ENCODE assay signal across 8 cellular contexts in the genomic region with DNA sequence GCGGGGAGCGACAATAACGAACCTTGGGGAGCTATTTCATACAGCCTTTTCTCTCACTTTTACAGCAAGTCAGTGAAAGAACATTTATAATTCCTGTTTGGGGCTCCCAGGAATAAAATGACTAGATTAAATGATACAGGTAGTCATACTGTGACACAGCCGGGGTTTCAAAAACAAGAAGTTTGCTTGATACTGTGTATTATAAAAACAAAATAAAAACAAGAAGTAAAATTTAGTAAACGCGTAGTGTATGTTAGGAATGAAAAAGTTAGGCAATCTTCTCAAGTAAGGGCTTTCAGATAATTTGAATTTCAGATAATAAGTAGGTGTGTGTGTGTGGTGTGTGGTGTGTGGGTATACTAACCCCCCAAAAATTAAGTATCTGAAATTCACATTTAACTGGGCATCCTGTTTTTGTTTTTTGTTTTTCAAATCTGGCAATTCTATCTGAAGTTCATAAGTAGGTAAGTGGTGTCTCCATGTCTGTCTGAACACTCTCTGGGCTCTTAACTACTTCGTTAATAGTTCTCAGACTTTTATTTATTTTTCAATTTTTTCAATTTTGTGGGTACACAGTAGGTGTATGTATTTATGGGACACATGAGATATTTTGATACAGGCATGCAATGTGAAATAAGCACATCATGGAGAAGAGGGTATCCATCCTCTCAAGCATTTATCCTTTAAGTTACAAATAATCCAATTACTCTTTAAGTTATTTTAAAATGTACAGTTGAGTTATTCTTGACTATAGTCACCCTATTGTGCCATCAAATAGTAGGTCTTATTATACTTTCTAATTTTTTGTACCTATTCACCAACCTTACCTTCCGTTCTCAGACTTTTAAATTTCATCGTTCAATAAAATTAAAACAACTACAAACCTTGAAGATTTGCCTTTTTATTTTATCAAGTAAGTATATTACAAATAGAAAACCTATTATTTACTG. TPM values are rescaled to one million over a fixed set of nuclear protein-coding genes. Genes with fewer than 3 reads are reported as not detected.
DNase-seq lines count a peak whose midpoint lies in the region; ATAC-seq, FAIRE-seq and TF ChIP-seq lines count a peak whose summit lies in the region.

No MANE protein-coding gene starts in this region.

- peaks cover 57% of the 10 kb centered on the region for H3K4me1 Mint-ChIP-seq in dendritic cell treated with granulocyte-macrophage colony-stimulating factor and Interleukin-4, amounts not matched to agents 40 ng/mL and 50 ng/mL, for 4 days (ENCODE audit: low read depth)
- peaks cover 39 to 44% of the 10 kb centered on the region in 2 donors for H3K4me1 Mint-ChIP-seq in natural killer cell treated with Interleukin-12 subunit alpha and Interleukin-12 subunit beta and Interleukin-15 and Interleukin-18, amount 100 ng/mL, for 72 hours (ENCODE audit: low read depth in 2 of 2)

- TF ChIP-seq CTCF in BJ (IDR thresholded peaks at IDR 0.05; ENCODE audit: insufficient read depth, low read depth, low read length) (no peak), LNCaP clone FGC (IDR thresholded peaks at IDR 0.05; ENCODE audit: control insufficient read depth, extremely low read depth, insufficient read depth) (no peak), D721Med (IDR thresholded peaks at IDR 0.05; ENCODE audit: insufficient read depth, missing control alignments) (no peak)

- intact Hi-C loops in dendritic cell treated with granulocyte-macrophage colony-stimulating factor and Interleukin-4, amounts not matched to agents 40 ng/mL and 50 ng/mL, for 4 days (cut with micrococcal nuclease): loop anchor here (1.0 to 5.0 kb wide), 3 partner anchors 24 to 205 kb away; partner anchors contain the start of gene CDK4

- ATAC-seq in natural killer cell treated with Interleukin-12 subunit alpha and Interleukin-12 subunit beta and Interleukin-15 and Interleukin-18, amount 100 ng/mL, for 72 hours: no peak
- ATAC-seq in HG03342 (IDR thresholded peaks at IDR 0.05; ENCODE audit: unreplicated experiment): no peak

- no peaks in the 10 kb centered on the region for H3K36me3 ChIP-seq in BJ (ENCODE audit: control insufficient read depth, insufficient read depth, low read length)

- peak overlapping the region; percentile 91 for H3K4me3 Mint-ChIP-seq in dendritic cell treated with granulocyte-macrophage colony-stimulating factor and Interleukin-4, amounts not matched to agents 40 ng/mL and 50 ng/mL, for 4 days
- H3K4me3 Mint-ChIP-seq in natural killer cell treated with Interleukin-12 subunit alpha and Interleukin-12 subunit beta and Interleukin-15 and Interleukin-18, amount 100 ng/mL, for 72 hours: peak overlapping the region; percentile 99

- POLR2A ChIA-PET in BJ (lab: Charles Lee): interaction anchor here (0.5 to 0.6 kb wide), 4 partner anchors 27 to 527 kb away, joined by 3 to 14 read pairs (median 6); partner anchors contain the start of gene DDIT3

- H3K36me3 Mint-ChIP-seq in dendritic cell treated with granulocyte-macrophage colony-stimulating factor and Interleukin-4, amounts not matched to agents 40 ng/mL and 50 ng/mL, for 4 days (ENCODE audit: low read depth): peaks cover 28% of the 10 kb centered on the region
- no peaks in the 10 kb centered on the region for H3K36me3 Mint-ChIP-seq in natural killer cell treated with Interleukin-12 subunit alpha and Interleukin-12 subunit beta and Interleukin-15 and Interleukin-18, amount 100 ng/mL, for 72 hours

- peaks cover 40% of the 10 kb centered on the region for H3K27me3 Mint-ChIP-seq in dendritic cell treated with granulocyte-macrophage colony-stimulating factor and Interleukin-4, amounts not matched to agents 40 ng/mL and 50 ng/mL, for 4 days
- H3K27me3 Mint-ChIP-seq in natural killer cell treated with Interleukin-12 subunit alpha and Interleukin-12 subunit beta and Interleukin-15 and Interleukin-18, amount 100 ng/mL, for 72 hours: peaks cover 0 to 11% of the 10 kb centered on the region in 2 donors

- H3K27me3 ChIP-seq in BJ (ENCODE audit: control insufficient read depth, insufficient read depth, low read length): peaks cover 6% of the 10 kb centered on the region

- no peak for DNase-seq in BJ (ENCODE audit: low read depth)
- no peak for DNase-seq in LNCaP clone FGC (ENCODE audit: low read depth)
- no peak for DNase-seq in natural killer cell treated with Interleukin-12 subunit alpha and Interleukin-12 subunit beta and Interleukin-15 and Interleukin-18, amount 100 ng/mL, for 72 hours (ENCODE audit: low spot score)
- no peak for DNase-seq in D721Med (ENCODE audit: insufficient read length, low spot score)
- no peak for DNase-seq in stimulated activated CD8-positive, alpha-beta memory T cell treated with anti-CD3 and anti-CD28 coated beads, Interleukin-4, amount 100 ng/mL, for 48 hours
- DNase-seq in mucosa of gallbladder (ENCODE audit: low spot score): no peak

- peak overlapping the region; percentile 100; the same call in 1 of the 2 replicates for H3K4me3 ChIP-seq in BJ (ENCODE audit: low read depth, low read length)
- H3K4me3 ChIP-seq in LNCaP clone FGC (ENCODE audit: low read depth, low read length): peak overlapping the region; percentile 81

- CTCF ChIA-PET in BJ (lab: Yijun Ruan, JAX): interaction anchor here (1.1 kb wide), 1 partner anchor 23 kb away, joined by 3 read pairs; no protein-coding TSS in a partner anchor

- peak overlapping the region; percentile 91 for H3K27ac Mint-ChIP-seq in dendritic cell treated with granulocyte-macrophage colony-stimulating factor and Interleukin-4, amounts not matched to agents 40 ng/mL and 50 ng/mL, for 4 days
- H3K27ac Mint-ChIP-seq in natural killer cell treated with Interleukin-12 subunit alpha and Interleukin-12 subunit beta and Interleukin-15 and Interleukin-18, amount 100 ng/mL, for 72 hours: peak overlapping the region; percentile 95 to 98

- FAIRE-seq in D721Med (lab: Jason Lieb, UNC): no peak

- no peaks in the 10 kb centered on the region for H3K9me3 Mint-ChIP-seq in dendritic cell treated with granulocyte-macrophage colony-stimulating factor and Interleukin-4, amounts not matched to agents 40 ng/mL and 50 ng/mL, for 4 days
- H3K9me3 Mint-ChIP-seq in natural killer cell treated with Interleukin-12 subunit alpha and Interleukin-12 subunit beta and Interleukin-15 and Interleukin-18, amount 100 ng/mL, for 72 hours: no peaks in the 10 kb centered on the region

RNA-seq across cellular contexts. Expression of gene DCTN2, which starts 0.6 kb away (rescaled TPM):
- 133 and 167 TPM in 2 replicates for polyA plus RNA-seq in BJ (2011; rRNA removed)
- polyA minus RNA-seq in BJ (2011; rRNA and poly(A)+ RNA removed): 108 and 168 TPM in 2 replicates
- 10 to 100 TPM; 94.2 to 98.7 TPM for total RNA-seq in natural killer cell treated with Interleukin-12 subunit alpha and Interleukin-12 subunit beta and Interleukin-15 and Interleukin-18, amount 100 ng/mL, for 72 hours
- 135 TPM for total RNA-seq in mucosa of gallbladder

RNA-seq across cellular contexts. Expression of gene KIF5A, which starts 2.2 kb away (rescaled TPM):
- polyA plus RNA-seq in BJ (2011; rRNA removed): 0.50 and 0.64 TPM in 2 replicates
- 0.31 and 0.57 TPM in 2 replicates for polyA minus RNA-seq in BJ (2011; rRNA and poly(A)+ RNA removed)
- total RNA-seq in natural killer cell treated with Interleukin-12 subunit alpha and Interleukin-12 subunit beta and Interleukin-15 and Interleukin-18, amount 100 ng/mL, for 72 hours: 1 to 10 TPM in 1 of 2 donors, under 1 TPM in 1; 0.29 to 2.0 TPM
- total RNA-seq in mucosa of gallbladder: 0.81 TPM

RNA-seq across cellular contexts. Expression of gene MBD6, which starts 25.0 kb away (rescaled TPM):
- 5.6 and 8.3 TPM in 2 replicates for polyA plus RNA-seq in BJ (2011; rRNA removed)
- 5.3 and 12.2 TPM in 2 replicates for polyA minus RNA-seq in BJ (2011; rRNA and poly(A)+ RNA removed)
- total RNA-seq in natural killer cell treated with Interleukin-12 subunit alpha and Interleukin-12 subunit beta and Interleukin-15 and Interleukin-18, amount 100 ng/mL, for 72 hours: 100 to 1,000 TPM in 1 of 2 donors, 10 to 100 TPM in 1; 94.1 to 123 TPM
- total RNA-seq in mucosa of gallbladder: 115 TPM

RNA-seq across cellular contexts. Expression of gene DDIT3, which starts 27.3 kb away (rescaled TPM):
- 65.4 and 78.1 TPM in 2 replicates for polyA plus RNA-seq in BJ (2011; rRNA removed)
- polyA minus RNA-seq in BJ (2011; rRNA and poly(A)+ RNA removed): 18.3 and 22.4 TPM in 2 replicates
- 10 to 100 TPM; 22.2 to 39.8 TPM for total RNA-seq in natural killer cell treated with Interleukin-12 subunit alpha and Interleukin-12 subunit beta and Interleukin-15 and Interleukin-18, amount 100 ng/mL, for 72 hours
- 24.6 TPM for total RNA-seq in mucosa of gallbladder

RNA-seq across cellular contexts. Expression of gene PIP4K2C, which starts 43.4 kb away (rescaled TPM):
- polyA plus RNA-seq in BJ (2011; rRNA removed): 24.3 and 30.1 TPM in 2 replicates
- polyA minus RNA-seq in BJ (2011; rRNA and poly(A)+ RNA removed): 10.5 and 12.3 TPM in 2 replicates
- 10 to 100 TPM; 25.9 to 35.7 TPM for total RNA-seq in natural killer cell treated with Interleukin-12 subunit alpha and Interleukin-12 subunit beta and Interleukin-15 and Interleukin-18, amount 100 ng/mL, for 72 hours
- 36.1 TPM for total RNA-seq in mucosa of gallbladder
